Comparison of ENCODE assay signal across 19 cellular contexts in the genomic region with DNA sequence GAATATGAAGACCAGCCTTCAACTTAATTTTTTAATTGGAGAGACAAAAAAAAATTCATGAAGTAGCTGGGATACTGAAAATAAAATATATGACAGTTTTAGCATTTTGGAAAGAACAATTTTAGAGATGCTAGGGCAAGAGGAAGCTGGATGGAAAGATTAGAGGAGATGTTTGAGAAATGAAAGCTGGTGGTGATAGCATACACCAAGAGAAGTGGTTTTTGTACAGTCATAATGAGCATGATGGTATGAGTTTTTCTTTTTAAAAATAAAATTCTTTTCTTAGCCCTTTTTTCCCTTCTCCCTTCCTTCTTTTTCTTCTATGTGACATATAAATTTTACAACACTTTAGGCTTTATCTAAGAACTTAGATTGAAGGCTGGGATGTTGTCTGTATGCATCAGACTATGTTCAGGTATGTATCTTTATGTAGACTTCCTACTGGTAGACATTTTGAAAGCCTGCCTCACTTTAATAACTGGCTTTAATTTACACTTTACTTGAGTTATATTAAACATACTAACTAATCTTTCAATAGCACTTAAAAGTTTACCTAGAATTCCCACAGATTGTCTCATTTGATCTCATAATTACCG.
DNase-seq lines count a peak whose midpoint lies in the region; ATAC-seq, FAIRE-seq and TF ChIP-seq lines count a peak whose summit lies in the region.
"Had no signal": no experiment of that assay in that cellular context is flagged by ENCODE, and none has a peak within 500 bp of the region (broad histone marks: within the 10 kb centered on the region; RNA-seq: fewer than 3 reads in every experiment).

No MANE protein-coding gene starts in this region.

- H3K4me1 ChIP-seq in GM12878 (ENCODE audit: control insufficient read depth, insufficient read depth, low read length): no peaks in the 10 kb centered on the region
- H3K4me1 ChIP-seq: gastroesophageal sphincter, prostate gland had no signal

- CTCF ChIA-PET in GM12878 (lab: Yijun Ruan, JAX): no interaction called here

- no peaks in the 10 kb centered on the region for H3K27me3 ChIP-seq in GM12878 (replicated peaks in 1 of 2; ENCODE audit: control insufficient read depth in 2 of 2, insufficient read depth in 2 of 2, low read length in 1 of 2)
- H3K27me3 ChIP-seq: cardiac muscle cell, gastroesophageal sphincter had no signal

- no peak for TF ChIP-seq CTCF in GM12878 (IDR thresholded peaks at IDR 0.05 in 2 of 3, conservative IDR thresholded peaks at IDR 0.05 in 1 of 3; ENCODE audit: control insufficient read depth in 2 of 3, extremely low read depth in 1 of 3, insufficient read depth in 1 of 3, low read depth in 3 of 3, low read length in 3 of 3)

- no peaks in the 10 kb centered on the region for H3K36me3 ChIP-seq in GM12878 (ENCODE audit: control insufficient read depth in 2 of 2, insufficient read depth in 2 of 2, low read length in 1 of 2)
- H3K36me3 ChIP-seq: cardiac muscle cell, gastroesophageal sphincter, prostate gland, WERI-Rb-1 had no signal

- FAIRE-seq in GM12878 (lab: Jason Lieb, UNC): no peak
- FAIRE-seq: HTR-8/SVneo had no signal

- H3K27ac ChIP-seq in GM12878 (ENCODE audit: control insufficient read depth, insufficient read depth): no peak overlapping the region
- H3K27ac ChIP-seq: cardiac muscle cell, gastroesophageal sphincter, prostate gland, skin epidermis, WERI-Rb-1 had no signal

- no peak for TF ChIP-seq EP300 in GM12878 (IDR thresholded peaks at IDR 0.05; ENCODE audit: borderline replicate concordance in 1 of 2, control insufficient read depth in 1 of 2, low read depth in 2 of 2, low read length in 2 of 2)

- SMC1A ChIA-PET in GM12878 (lab: Charles Lee; ENCODE audit: uncharacterized antibody, unreplicated experiment): interaction anchor here (0.7 kb wide), 1 partner anchor 507 kb away, joined by 3 read pairs; no protein-coding TSS in a partner anchor

- H3K4me3 ChIP-seq in GM12878: no peak overlapping the region
- H3K4me3 ChIP-seq: cardiac muscle cell, gastroesophageal sphincter, prostate gland, skin epidermis had no signal

- no peaks in the 10 kb centered on the region for H3K9me3 ChIP-seq in GM12878 (replicated peaks; ENCODE audit: control insufficient read depth, insufficient read depth, low read length)
- H3K9me3 ChIP-seq: gastroesophageal sphincter, prostate gland had no signal

- peak; percentile 91 for ATAC-seq in GM18519 (IDR thresholded peaks at IDR 0.05; ENCODE audit: low FRiP score, unreplicated experiment)
- peak; percentile 65 for ATAC-seq in GM19455 (IDR thresholded peaks at IDR 0.05; ENCODE audit: unreplicated experiment)
- ATAC-seq in HG03039 (IDR thresholded peaks at IDR 0.05; ENCODE audit: unreplicated experiment): peak; percentile 81
- ATAC-seq in GM12878: no peak
- ATAC-seq in HG03095 (IDR thresholded peaks at IDR 0.05; ENCODE audit: unreplicated experiment): no peak
- ATAC-seq: gastroesophageal sphincter, left cardiac atrium had no signal

- TF ChIP-seq POLR2A in GM12878 (IDR thresholded peaks at IDR 0.05; ENCODE audit: low read depth, low read length): no peak

- in situ Hi-C loops in GM12878 (cut with MboI): no loop called here

- 41% methylated on average over 1 of the region's 1 CpG for WGBS in GM12878 (ENCODE audit: insufficient coverage, insufficient replicate concordance, low lambda C conversion rate, missing lambda C conversion rate)

- no peak for TF ChIP-seq RAD21 in GM12878 (IDR thresholded peaks at IDR 0.05; ENCODE audit: insufficient read depth, low read depth, low read length)

- DNase-seq in GM12878 (ENCODE audit: low read depth, low spot score) (no peak), HCEC 1CT (no peak), cerebellum (ENCODE audit: low spot score) (no peak)
- DNase-seq: activated CD8-positive, alpha-beta memory T cell treated with anti-CD3 and anti-CD28 coated beads for 24 hours; left cardiac atrium; NCI-H1417; OCI-M1; SIG-M5; stimulated activated CD4-positive, alpha-beta T cell treated with anti-CD3 and anti-CD28 coated beads, Interleukin-4, amount 100 ng/mL, for 1 hour; WERI-Rb-1 had no signal

- BruUV-seq in GM12878 (replicated peaks; lab: Mats Ljungman, UMichigan): no TSS peak

- H3K4me2 ChIP-seq in GM12878 (ENCODE audit: control insufficient read depth, insufficient read depth): no peak overlapping the region

- no peak overlapping the region for H2AFZ ChIP-seq in GM12878 (ENCODE audit: control insufficient read depth, low read depth, low read length)

- no peaks in the 10 kb centered on the region for H4K20me1 ChIP-seq in GM12878 (ENCODE audit: control insufficient read depth, insufficient read depth)

- intact Hi-C loops in GM12878 (cut with micrococcal nuclease; ENCODE audit: unreplicated experiment): no loop called here

- H3K9ac ChIP-seq in GM12878 (ENCODE audit: control insufficient read depth, insufficient read depth, low read length): no peak overlapping the region

- POLR2A ChIA-PET in GM12878 (lab: Charles Lee): no interaction called here

- no peaks in the 10 kb centered on the region for H3K79me2 ChIP-seq in GM12878 (ENCODE audit: control insufficient read depth, insufficient read depth, low read length)

- RAD21 ChIA-PET in GM12878 (lab: Charles Lee; ENCODE audit: unreplicated experiment): no interaction called here

TF ChIP-seq in GM12878, 131 proteins besides CTCF, POLR2A, EP300 and RAD21:
- TF ChIP-seq, protein P1, sequence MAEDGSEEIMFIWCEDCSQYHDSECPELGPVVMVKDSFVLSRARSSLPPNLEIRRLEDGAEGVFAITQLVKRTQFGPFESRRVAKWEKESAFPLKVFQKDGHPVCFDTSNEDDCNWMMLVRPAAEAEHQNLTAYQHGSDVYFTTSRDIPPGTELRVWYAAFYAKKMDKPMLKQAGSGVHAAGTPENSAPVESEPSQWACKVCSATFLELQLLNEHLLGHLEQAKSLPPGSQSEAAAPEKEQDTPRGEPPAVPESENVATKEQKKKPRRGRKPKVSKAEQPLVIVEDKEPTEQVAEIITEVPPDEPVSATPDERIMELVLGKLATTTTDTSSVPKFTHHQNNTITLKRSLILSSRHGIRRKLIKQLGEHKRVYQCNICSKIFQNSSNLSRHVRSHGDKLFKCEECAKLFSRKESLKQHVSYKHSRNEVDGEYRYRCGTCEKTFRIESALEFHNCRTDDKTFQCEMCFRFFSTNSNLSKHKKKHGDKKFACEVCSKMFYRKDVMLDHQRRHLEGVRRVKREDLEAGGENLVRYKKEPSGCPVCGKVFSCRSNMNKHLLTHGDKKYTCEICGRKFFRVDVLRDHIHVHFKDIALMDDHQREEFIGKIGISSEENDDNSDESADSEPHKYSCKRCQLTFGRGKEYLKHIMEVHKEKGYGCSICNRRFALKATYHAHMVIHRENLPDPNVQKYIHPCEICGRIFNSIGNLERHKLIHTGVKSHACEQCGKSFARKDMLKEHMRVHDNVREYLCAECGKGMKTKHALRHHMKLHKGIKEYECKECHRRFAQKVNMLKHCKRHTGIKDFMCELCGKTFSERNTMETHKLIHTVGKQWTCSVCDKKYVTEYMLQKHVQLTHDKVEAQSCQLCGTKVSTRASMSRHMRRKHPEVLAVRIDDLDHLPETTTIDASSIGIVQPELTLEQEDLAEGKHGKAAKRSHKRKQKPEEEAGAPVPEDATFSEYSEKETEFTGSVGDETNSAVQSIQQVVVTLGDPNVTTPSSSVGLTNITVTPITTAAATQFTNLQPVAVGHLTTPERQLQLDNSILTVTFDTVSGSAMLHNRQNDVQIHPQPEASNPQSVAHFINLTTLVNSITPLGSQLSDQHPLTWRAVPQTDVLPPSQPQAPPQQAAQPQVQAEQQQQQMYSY (CRISPR knock-in tag; IDR thresholded peaks at IDR 0.05): no peak
- TF ChIP-seq SRF (IDR thresholded peaks at IDR 0.05; ENCODE audit: low read depth in 2 of 2, low read length in 2 of 2) (no peak), NFIC (IDR thresholded peaks at IDR 0.05; ENCODE audit: low read depth, low read length) (0 out of 2 replicates have a peak, but pooled peaks have one; percentile 20), MTA2 (IDR thresholded peaks at IDR 0.05; ENCODE audit: low read depth) (no peak), JUNB (IDR thresholded peaks at IDR 0.05) (peak; percentile 29; the same call in 1 of the 2 replicates), RUNX3 (IDR thresholded peaks at IDR 0.05; ENCODE audit: low read length) (peak; percentile 33; the same call in 1 of the 2 replicates)
- TF ChIP-seq, protein P2, sequence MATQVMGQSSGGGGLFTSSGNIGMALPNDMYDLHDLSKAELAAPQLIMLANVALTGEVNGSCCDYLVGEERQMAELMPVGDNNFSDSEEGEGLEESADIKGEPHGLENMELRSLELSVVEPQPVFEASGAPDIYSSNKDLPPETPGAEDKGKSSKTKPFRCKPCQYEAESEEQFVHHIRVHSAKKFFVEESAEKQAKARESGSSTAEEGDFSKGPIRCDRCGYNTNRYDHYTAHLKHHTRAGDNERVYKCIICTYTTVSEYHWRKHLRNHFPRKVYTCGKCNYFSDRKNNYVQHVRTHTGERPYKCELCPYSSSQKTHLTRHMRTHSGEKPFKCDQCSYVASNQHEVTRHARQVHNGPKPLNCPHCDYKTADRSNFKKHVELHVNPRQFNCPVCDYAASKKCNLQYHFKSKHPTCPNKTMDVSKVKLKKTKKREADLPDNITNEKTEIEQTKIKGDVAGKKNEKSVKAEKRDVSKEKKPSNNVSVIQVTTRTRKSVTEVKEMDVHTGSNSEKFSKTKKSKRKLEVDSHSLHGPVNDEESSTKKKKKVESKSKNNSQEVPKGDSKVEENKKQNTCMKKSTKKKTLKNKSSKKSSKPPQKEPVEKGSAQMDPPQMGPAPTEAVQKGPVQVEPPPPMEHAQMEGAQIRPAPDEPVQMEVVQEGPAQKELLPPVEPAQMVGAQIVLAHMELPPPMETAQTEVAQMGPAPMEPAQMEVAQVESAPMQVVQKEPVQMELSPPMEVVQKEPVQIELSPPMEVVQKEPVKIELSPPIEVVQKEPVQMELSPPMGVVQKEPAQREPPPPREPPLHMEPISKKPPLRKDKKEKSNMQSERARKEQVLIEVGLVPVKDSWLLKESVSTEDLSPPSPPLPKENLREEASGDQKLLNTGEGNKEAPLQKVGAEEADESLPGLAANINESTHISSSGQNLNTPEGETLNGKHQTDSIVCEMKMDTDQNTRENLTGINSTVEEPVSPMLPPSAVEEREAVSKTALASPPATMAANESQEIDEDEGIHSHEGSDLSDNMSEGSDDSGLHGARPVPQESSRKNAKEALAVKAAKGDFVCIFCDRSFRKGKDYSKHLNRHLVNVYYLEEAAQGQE (IDR thresholded peaks at IDR 0.05; ENCODE audit: low read depth, low read length): no peak

Comparison
In these comparisons a context has a peak if more than half of its experiments do, and no peak if none do; other contexts are left out.
1. ATAC-seq: peak in GM18519 (single experiment), GM19455 (single experiment) and HG03039 (single experiment); none in GM12878 (single experiment) and HG03095 (single experiment).